Comparison of ENCODE assay signal across 10 cellular contexts in the genomic region with DNA sequence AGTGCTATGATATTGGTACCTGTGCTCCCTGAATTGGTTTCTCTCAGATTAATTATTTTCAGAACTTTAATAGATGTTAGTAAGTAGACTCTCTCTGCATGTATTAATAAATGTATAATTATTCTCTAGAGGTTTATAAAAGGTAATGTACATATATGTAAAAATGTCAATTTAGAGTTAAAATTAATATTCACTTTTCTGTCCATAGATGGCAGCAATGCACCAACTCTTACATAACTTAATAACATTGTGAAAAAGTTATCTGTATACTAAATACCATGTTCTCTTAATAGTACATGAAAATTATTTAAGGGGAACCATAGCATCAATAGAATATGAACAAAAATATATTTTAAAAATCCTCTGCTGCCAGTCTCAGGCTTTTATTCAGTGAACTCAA.
DNase-seq lines count a peak whose midpoint lies in the region; ATAC-seq and TF ChIP-seq lines count a peak whose summit lies in the region.
"Had no signal": no experiment of that assay in that cellular context is flagged by ENCODE, and none has a peak within 500 bp of the region (broad histone marks: within the 10 kb centered on the region; RNA-seq: fewer than 3 reads in every experiment).

No MANE protein-coding gene starts in this region.

- no TSS peak for BruUV-seq in PC-9 (replicated peaks; lab: Mats Ljungman, UMichigan)

- H3K27me3 Mint-ChIP-seq in naive thymus-derived CD8-positive, alpha-beta T cell = no peaks in the 10 kb centered on the region
- H3K27me3 Mint-ChIP-seq in activated naive CD4-positive, alpha-beta T cell treated with anti-CD3 and anti-CD28 coated beads, Interleukin-2, amount 10 ng/mL, durations not matched to agents 7 days and 5 days = no peaks in the 10 kb centered on the region
- H3K27me3 Mint-ChIP-seq: central memory CD8-positive, alpha-beta T cell had no signal

- intact Hi-C loops in PC-9 (cut with micrococcal nuclease; ENCODE audit: unreplicated experiment) = loop anchor here (2.0 to 5.0 kb wide), 2 partner anchors 596 to 1139 kb away; no protein-coding TSS in a partner anchor

- no peak for DNase-seq in PC-9
- DNase-seq in inferior parietal cortex (ENCODE audit: extremely low spot score) = peak; percentile 48
- DNase-seq in naive thymus-derived CD8-positive, alpha-beta T cell = no peak
- no peak for DNase-seq in activated effector memory CD4-positive, alpha-beta T cell treated with anti-CD3 and anti-CD28 coated beads, Interleukin-2, amount 50 U/mL, for 16 hours
- DNase-seq in activated naive CD4-positive, alpha-beta T cell treated with anti-CD3 and anti-CD28 coated beads, Interleukin-2, amount 10 ng/mL, durations not matched to agents 7 days and 5 days = no peak
- DNase-seq: NK-92 treated with Interleukin-12 subunit alpha and Interleukin-12 subunit beta, amount 100 ng/mL, for 24 hours had no signal

- CTCF ChIA-PET in PC-9 (lab: Charles Lee) = no interaction called here
- CTCF ChIA-PET in activated naive CD4-positive, alpha-beta T cell treated with anti-CD3 and anti-CD28 coated beads, Interleukin-2, amount 10 ng/mL, durations not matched to agents 7 days and 5 days (lab: Charles Lee) = no interaction called here

- no peak overlapping the region for H2AFZ ChIP-seq in PC-9

- TF ChIP-seq CTCF in C4-2B (conservative IDR thresholded peaks at IDR 0.05) = peak; percentile 34
- peak; percentile 68 for TF ChIP-seq CTCF in PC-9 (conservative IDR thresholded peaks at IDR 0.05)

- H3K4me2 ChIP-seq in PC-9 = no peak overlapping the region

- H3K27ac ChIP-seq in C4-2B = no peak overlapping the region
- no peak overlapping the region for H3K27ac ChIP-seq in PC-9

- peaks cover 0 to 2% (median 0%) of the 10 kb centered on the region in 9 donors for H3K9me3 Mint-ChIP-seq in naive thymus-derived CD8-positive, alpha-beta T cell
- H3K9me3 Mint-ChIP-seq in activated naive CD4-positive, alpha-beta T cell treated with anti-CD3 and anti-CD28 coated beads, Interleukin-2, amount 10 ng/mL, durations not matched to agents 7 days and 5 days = no peaks in the 10 kb centered on the region
- H3K9me3 Mint-ChIP-seq: central memory CD8-positive, alpha-beta T cell had no signal

- no peaks in the 10 kb centered on the region for H3K79me2 ChIP-seq in PC-9 (ENCODE audit: low read depth)

- ATAC-seq in GM21367 (IDR thresholded peaks at IDR 0.05; ENCODE audit: unreplicated experiment) (peak; percentile 51), HG02852 (IDR thresholded peaks at IDR 0.05; ENCODE audit: unreplicated experiment) (no peak)
- ATAC-seq in naive thymus-derived CD8-positive, alpha-beta T cell = no peak

- H3K36me3 ChIP-seq in PC-9 (ENCODE audit: low read depth) = no peaks in the 10 kb centered on the region

- H3K9me3 ChIP-seq in PC-9 (ENCODE audit: insufficient read depth, low read depth) = peaks cover 6% of the 10 kb centered on the region; the same call in 1 of the 2 replicates

- H3K27me3 ChIP-seq in PC-9 (ENCODE audit: insufficient read depth, low read depth) = no peaks in the 10 kb centered on the region

- no peaks in the 10 kb centered on the region for H3F3A ChIP-seq in PC-9 (ENCODE audit: insufficient read depth, low read depth)

- H3K9me2 ChIP-seq in PC-9 (ENCODE audit: insufficient read depth) = no peaks in the 10 kb centered on the region

- H3K4me3 ChIP-seq in PC-9 = no peak overlapping the region

- H3K36me3 Mint-ChIP-seq in naive thymus-derived CD8-positive, alpha-beta T cell = no peaks in the 10 kb centered on the region
- H3K36me3 Mint-ChIP-seq in activated naive CD4-positive, alpha-beta T cell treated with anti-CD3 and anti-CD28 coated beads, Interleukin-2, amount 10 ng/mL, durations not matched to agents 7 days and 5 days = no peaks in the 10 kb centered on the region

- H3K4me1 Mint-ChIP-seq in naive thymus-derived CD8-positive, alpha-beta T cell = no peaks in the 10 kb centered on the region
- H3K4me1 Mint-ChIP-seq in activated naive CD4-positive, alpha-beta T cell treated with anti-CD3 and anti-CD28 coated beads, Interleukin-2, amount 10 ng/mL, durations not matched to agents 7 days and 5 days = no peaks in the 10 kb centered on the region
- H3K4me1 Mint-ChIP-seq: central memory CD8-positive, alpha-beta T cell had no signal

- no peak overlapping the region for H3K4me3 Mint-ChIP-seq in naive thymus-derived CD8-positive, alpha-beta T cell
- H3K4me3 Mint-ChIP-seq in activated naive CD4-positive, alpha-beta T cell treated with anti-CD3 and anti-CD28 coated beads, Interleukin-2, amount 10 ng/mL, durations not matched to agents 7 days and 5 days = no peak overlapping the region
- H3K4me3 Mint-ChIP-seq: central memory CD8-positive, alpha-beta T cell had no signal

- POLR2A ChIA-PET in PC-9 (lab: Charles Lee; ENCODE audit: unreplicated experiment) = no interaction called here
- POLR2A ChIA-PET in naive thymus-derived CD8-positive, alpha-beta T cell (lab: Charles Lee) = no interaction called here

- H4K20me1 ChIP-seq in PC-9 (ENCODE audit: insufficient read depth) = no peaks in the 10 kb centered on the region

- H3K27ac Mint-ChIP-seq in naive thymus-derived CD8-positive, alpha-beta T cell = no peak overlapping the region
- no peak overlapping the region for H3K27ac Mint-ChIP-seq in activated naive CD4-positive, alpha-beta T cell treated with anti-CD3 and anti-CD28 coated beads, Interleukin-2, amount 10 ng/mL, durations not matched to agents 7 days and 5 days

- no peaks in the 10 kb centered on the region for H3K4me1 ChIP-seq in PC-9 (replicated peaks; ENCODE audit: insufficient read depth)
